In genomic region chr17:69898606-69899005, GRCh38 we compare ENCODE assay signal across 21 cellular contexts.
"Had no signal": no experiment of that assay in that cellular context is flagged by ENCODE, and none has a peak within 500 bp of the region (broad histone marks: within the 10 kb centered on the region; RNA-seq: fewer than 3 reads in every experiment).

No MANE protein-coding gene starts in this region.

- DNase-seq: activated CD8-positive, alpha-beta memory T cell treated with anti-CD3 and anti-CD28 coated beads for 24 hours; activated CD8-positive, alpha-beta memory T cell treated with anti-CD3 and anti-CD28 coated beads, Interleukin-2, amount 50 U/mL, for 4 hours; activated naive CD8-positive, alpha-beta T cell treated with anti-CD3 and anti-CD28 coated beads, Interleukin-2, amount 10 ng/mL, durations not matched to agents 7 days and 5 days; activated T-cell treated with anti-CD3 and anti-CD28 coated beads, Interleukin-2, amount 50 U/mL, for 24 hours; body of pancreas; dermis blood vessel endothelial cell; effector CD8-positive, alpha-beta T cell; foreskin keratinocyte; kidney; naive thymus-derived CD8-positive, alpha-beta T cell; ovary; stimulated activated CD4-positive, alpha-beta T cell treated with anti-CD3 and anti-CD28 coated beads, Interleukin-12 subunit alpha, Interleukin-12 subunit beta, amount 100 ng/mL, for 4 hours; stimulated activated CD4-positive, alpha-beta T cell treated with anti-CD3 and anti-CD28 coated beads, Interleukin-2, amount 100 ng/mL, for 24 hours; stimulated activated naive CD8-positive, alpha-beta T cell treated with anti-CD3 and anti-CD28 coated beads, Interleukin-15, amount 100 ng/mL, for 72 hours; T-helper 9 cell had no signal

- H3K9me3 Mint-ChIP-seq: activated T-cell treated with anti-CD3 and anti-CD28 coated beads, Interleukin-2, amount 50 U/mL, for 24 hours; activated T-helper 17 cell treated with anti-CD3 and anti-CD28 coated beads, Interleukin-2, amount 50 U/mL, for 72 hours; stimulated activated effector memory CD8-positive, alpha-beta T cell treated with anti-CD3 and anti-CD28 coated beads, Interleukin-12 subunit alpha, Interleukin-12 subunit beta, amount 100 ng/mL, for 72 hours; stimulated activated naive CD8-positive, alpha-beta T cell treated with anti-CD3 and anti-CD28 coated beads, Interleukin-15, amount 100 ng/mL, for 72 hours; WTC11 had no signal

- H3K4me1 ChIP-seq: body of pancreas, foreskin keratinocyte, prostate gland, suprapubic skin, tibial nerve had no signal

- H3K9me3 ChIP-seq: body of pancreas, ovary, prostate gland, suprapubic skin, tibial nerve had no signal

- H3K36me3 Mint-ChIP-seq: activated naive CD8-positive, alpha-beta T cell treated with anti-CD3 and anti-CD28 coated beads, Interleukin-2, amount 10 ng/mL, durations not matched to agents 7 days and 5 days; naive thymus-derived CD8-positive, alpha-beta T cell; stimulated activated effector memory CD8-positive, alpha-beta T cell treated with anti-CD3 and anti-CD28 coated beads, Interleukin-12 subunit alpha, Interleukin-12 subunit beta, amount 100 ng/mL, for 72 hours; WTC11 had no signal

- H3K27me3 Mint-ChIP-seq: activated naive CD8-positive, alpha-beta T cell treated with anti-CD3 and anti-CD28 coated beads, Interleukin-2, amount 10 ng/mL, durations not matched to agents 7 days and 5 days; activated T-cell treated with anti-CD3 and anti-CD28 coated beads, Interleukin-2, amount 50 U/mL, for 24 hours; stimulated activated naive CD8-positive, alpha-beta T cell treated with anti-CD3 and anti-CD28 coated beads, Interleukin-15, amount 100 ng/mL, for 72 hours had no signal

- H3K4me1 Mint-ChIP-seq: activated naive CD8-positive, alpha-beta T cell treated with anti-CD3 and anti-CD28 coated beads, Interleukin-2, amount 10 ng/mL, durations not matched to agents 7 days and 5 days; activated T-helper 17 cell treated with anti-CD3 and anti-CD28 coated beads, Interleukin-2, amount 50 U/mL, for 72 hours; stimulated activated effector memory CD8-positive, alpha-beta T cell treated with anti-CD3 and anti-CD28 coated beads, Interleukin-12 subunit alpha, Interleukin-12 subunit beta, amount 100 ng/mL, for 72 hours; stimulated activated naive CD8-positive, alpha-beta T cell treated with anti-CD3 and anti-CD28 coated beads, Interleukin-15, amount 100 ng/mL, for 72 hours; WTC11 had no signal

- H3K27me3 ChIP-seq: body of pancreas, foreskin keratinocyte, ovary, suprapubic skin, tibial nerve had no signal

- H3K4me3 ChIP-seq: body of pancreas, ovary, prostate gland, suprapubic skin, tibial nerve had no signal

- H3K27ac Mint-ChIP-seq: activated naive CD8-positive, alpha-beta T cell treated with anti-CD3 and anti-CD28 coated beads, Interleukin-2, amount 10 ng/mL, durations not matched to agents 7 days and 5 days; activated T-cell treated with anti-CD3 and anti-CD28 coated beads, Interleukin-2, amount 50 U/mL, for 24 hours; activated T-helper 17 cell treated with anti-CD3 and anti-CD28 coated beads, Interleukin-2, amount 50 U/mL, for 72 hours; naive thymus-derived CD8-positive, alpha-beta T cell; stimulated activated effector memory CD8-positive, alpha-beta T cell treated with anti-CD3 and anti-CD28 coated beads, Interleukin-12 subunit alpha, Interleukin-12 subunit beta, amount 100 ng/mL, for 72 hours; stimulated activated naive CD8-positive, alpha-beta T cell treated with anti-CD3 and anti-CD28 coated beads, Interleukin-15, amount 100 ng/mL, for 72 hours; WTC11 had no signal

- H3K27ac ChIP-seq: body of pancreas, foreskin keratinocyte, ovary, prostate gland, suprapubic skin, tibial nerve had no signal

- H3K36me3 ChIP-seq: ovary, prostate gland, suprapubic skin, tibial nerve had no signal

- H3K4me3 Mint-ChIP-seq: activated naive CD8-positive, alpha-beta T cell treated with anti-CD3 and anti-CD28 coated beads, Interleukin-2, amount 10 ng/mL, durations not matched to agents 7 days and 5 days; activated T-cell treated with anti-CD3 and anti-CD28 coated beads, Interleukin-2, amount 50 U/mL, for 24 hours; activated T-helper 17 cell treated with anti-CD3 and anti-CD28 coated beads, Interleukin-2, amount 50 U/mL, for 72 hours; naive thymus-derived CD8-positive, alpha-beta T cell; stimulated activated effector memory CD8-positive, alpha-beta T cell treated with anti-CD3 and anti-CD28 coated beads, Interleukin-12 subunit alpha, Interleukin-12 subunit beta, amount 100 ng/mL, for 72 hours; stimulated activated naive CD8-positive, alpha-beta T cell treated with anti-CD3 and anti-CD28 coated beads, Interleukin-15, amount 100 ng/mL, for 72 hours; WTC11 had no signal
